In genomic region chr3:154251610-154252009, GRCh38 we compare ENCODE assay signal across 1 cellular context.
A peak's percentile ranks its signal among the peaks of the same experiment; 100 is the strongest.
TF ChIP-seq lines count a peak whose summit lies in the region.

No MANE protein-coding gene starts in this region.

TF ChIP-seq in HepG2, 621 proteins besides CTCF, POLR2A, EP300 and RAD21 (continued from another document and continues in another):
- no peak for TF ChIP-seq NFATC3 (CRISPR knock-in tag; IDR thresholded peaks at IDR 0.05)
- no peak for TF ChIP-seq ZKSCAN5 (CRISPR knock-in tag; IDR thresholded peaks at IDR 0.05)
- TF ChIP-seq ZBTB44 (CRISPR knock-in tag; IDR thresholded peaks at IDR 0.05), result no peak
- TF ChIP-seq ZFP36 (IDR thresholded peaks at IDR 0.05; ENCODE audit: borderline replicate concordance, low read depth, low read length, partially characterized antibody), result peak; percentile 54
- peak; percentile 32; the same call in 1 of the 2 replicates for TF ChIP-seq SIX1 (CRISPR knock-in tag; IDR thresholded peaks at IDR 0.05; ENCODE audit: borderline replicate concordance)
- peak; percentile 59; the same call in 1 of the 2 replicates for TF ChIP-seq REPIN1 (CRISPR knock-in tag; IDR thresholded peaks at IDR 0.05; ENCODE audit: borderline replicate concordance, low read depth)
- TF ChIP-seq SMAD9 (CRISPR knock-in tag; IDR thresholded peaks at IDR 0.05), result no peak
- peak; percentile 27; the same call in 1 of the 2 replicates for TF ChIP-seq KAT8 (CRISPR knock-in tag; IDR thresholded peaks at IDR 0.05)
- TF ChIP-seq TEAD3 (CRISPR knock-in tag; optimal IDR thresholded peaks at IDR 0.05; ENCODE audit: borderline replicate concordance), result peak; percentile 93
- no peak for TF ChIP-seq ARID4A (CRISPR knock-in tag; IDR thresholded peaks at IDR 0.05; ENCODE audit: borderline replicate concordance)
- TF ChIP-seq ARID5B (CRISPR knock-in tag; IDR thresholded peaks at IDR 0.05), result peak; percentile 92
- TF ChIP-seq NCOR1 (IDR thresholded peaks at IDR 0.05; ENCODE audit: borderline replicate concordance, low read length), result peak; percentile 80; the same call in 1 of the 2 replicates
- 0 out of 2 replicates have a peak, but pooled peaks have one; percentile 50 for TF ChIP-seq ATF1 (CRISPR knock-in tag; IDR thresholded peaks at IDR 0.05)
- no peak for TF ChIP-seq RNF2 (conservative IDR thresholded peaks at IDR 0.05; ENCODE audit: low read depth)
- TF ChIP-seq LCORL (IDR thresholded peaks at IDR 0.05), result peak; percentile 51; the same call in 1 of the 2 replicates
- 0 out of 2 replicates have a peak, but pooled peaks have one; percentile 48 for TF ChIP-seq LCORL (CRISPR knock-in tag; IDR thresholded peaks at IDR 0.05)
- peak; percentile 69; the same call in 1 of the 2 replicates for TF ChIP-seq FOXA1 (IDR thresholded peaks at IDR 0.05)
- peak; percentile 57 for TF ChIP-seq FOXA1 (CRISPR knock-in tag; IDR thresholded peaks at IDR 0.05)
- no peak for TF ChIP-seq CERS6 (CRISPR knock-in tag; IDR thresholded peaks at IDR 0.05)
- TF ChIP-seq MED1 (CRISPR knock-in tag; IDR thresholded peaks at IDR 0.05), result 0 out of 2 replicates have a peak, but pooled peaks have one; percentile 27
- peak; percentile 90; the same call in 1 of the 2 replicates for TF ChIP-seq SMARCE1 (IDR thresholded peaks at IDR 0.05; ENCODE audit: borderline replicate concordance)
- peak; percentile 58 for TF ChIP-seq KDM6A (CRISPR knock-in tag; IDR thresholded peaks at IDR 0.05; ENCODE audit: low read depth)
- peak; percentile 50; the same call in 1 of the 2 replicates for TF ChIP-seq ZNF331 (CRISPR knock-in tag; IDR thresholded peaks at IDR 0.05)
- TF ChIP-seq ZNF766 (CRISPR knock-in tag; IDR thresholded peaks at IDR 0.05; ENCODE audit: borderline replicate concordance), result no peak
- TF ChIP-seq HOXA7 (CRISPR knock-in tag; IDR thresholded peaks at IDR 0.05), result no peak
- no peak for TF ChIP-seq GPN1 (CRISPR knock-in tag; IDR thresholded peaks at IDR 0.05; ENCODE audit: borderline replicate concordance)
- no peak for TF ChIP-seq REL (CRISPR knock-in tag; conservative IDR thresholded peaks at IDR 0.05)
- TF ChIP-seq HMGXB3 (CRISPR knock-in tag; IDR thresholded peaks at IDR 0.05; ENCODE audit: borderline replicate concordance), result no peak
- peak; percentile 62 for TF ChIP-seq ASH2L (IDR thresholded peaks at IDR 0.05; ENCODE audit: insufficient read length, low read depth, low read length)
- TF ChIP-seq KLF13 (CRISPR knock-in tag; IDR thresholded peaks at IDR 0.05), result no peak
- peak; percentile 95 for TF ChIP-seq ZBTB33 (CRISPR knock-in tag; IDR thresholded peaks at IDR 0.05)
- TF ChIP-seq KAT2B (IDR thresholded peaks at IDR 0.05; ENCODE audit: borderline replicate concordance, low read depth, low read length), result peak; percentile 77
- TF ChIP-seq ZFYVE20 (CRISPR knock-in tag; IDR thresholded peaks at IDR 0.05; ENCODE audit: borderline replicate concordance, low read depth), result no peak
- no peak for TF ChIP-seq ZFAT (CRISPR knock-in tag; conservative IDR thresholded peaks at IDR 0.05)
- no peak for TF ChIP-seq TCF12 (IDR thresholded peaks at IDR 0.05)
- no peak for TF ChIP-seq TCF12 (CRISPR knock-in tag; IDR thresholded peaks at IDR 0.05)
- peak; percentile 93 for TF ChIP-seq AHDC1 (CRISPR knock-in tag; IDR thresholded peaks at IDR 0.05; ENCODE audit: borderline replicate concordance)
